Comparison of ENCODE assay signal across 11 cellular contexts in genomic region chr20:19026121-19026878, GRCh38.
DNase-seq lines count a peak whose midpoint lies in the region; ATAC-seq and TF ChIP-seq lines count a peak whose summit lies in the region.
"Had no signal": no experiment of that assay in that cellular context is flagged by ENCODE, and none has a peak within 500 bp of the region (broad histone marks: within the 10 kb centered on the region; RNA-seq: fewer than 3 reads in every experiment).

No MANE protein-coding gene starts in this region.

- no peak overlapping the region for H3K4me3 Mint-ChIP-seq in CD4-positive, alpha-beta memory T cell
- H3K4me3 Mint-ChIP-seq in WTC11 = no peak overlapping the region
- H3K4me3 Mint-ChIP-seq in CD4-positive, alpha-beta T cell = no peak overlapping the region

- no peak overlapping the region for H3K27ac ChIP-seq in CD4-positive, alpha-beta memory T cell (ENCODE audit: low read depth, low read length)
- no peak overlapping the region for H3K27ac ChIP-seq in CD4-positive, alpha-beta T cell (ENCODE audit: low read depth, low read length)
- H3K27ac ChIP-seq: HL-60 had no signal

- no peak overlapping the region for H3K4me3 ChIP-seq in CD4-positive, alpha-beta memory T cell (ENCODE audit: low read length in 2 of 2)

- no peaks in the 10 kb centered on the region for H3K36me3 Mint-ChIP-seq in CD4-positive, alpha-beta memory T cell
- no peaks in the 10 kb centered on the region for H3K36me3 Mint-ChIP-seq in WTC11
- no peaks in the 10 kb centered on the region for H3K36me3 Mint-ChIP-seq in CD4-positive, alpha-beta T cell (ENCODE audit: low read depth)

- H3K4me1 Mint-ChIP-seq in CD4-positive, alpha-beta memory T cell = no peaks in the 10 kb centered on the region
- no peaks in the 10 kb centered on the region for H3K4me1 Mint-ChIP-seq in WTC11
- no peaks in the 10 kb centered on the region for H3K4me1 Mint-ChIP-seq in CD4-positive, alpha-beta T cell (ENCODE audit: low read depth)

- POLR2A ChIA-PET in CD4-positive, alpha-beta memory T cell (lab: Charles Lee; ENCODE audit: partially characterized antibody) = no interaction called here
- POLR2A ChIA-PET in WTC11 (lab: Charles Lee) = no interaction called here
- POLR2A ChIA-PET in CD4-positive, alpha-beta T cell (lab: Charles Lee) = no interaction called here

- DNase-seq in posterior vena cava (ENCODE audit: low spot score) (peak; percentile 88), WTC11 (ENCODE audit: low spot score) (no peak)
- no peak for DNase-seq in CD4-positive, alpha-beta memory T cell
- no peak for DNase-seq in CD4-positive, alpha-beta T cell
- DNase-seq in activated CD4-positive, CD25-positive, alpha-beta regulatory T cell treated with anti-CD3 and anti-CD28 coated beads, Interleukin-2, amount 50 U/mL, for 72 hours = no peak
- DNase-seq: stimulated activated CD4-positive, alpha-beta T cell treated with anti-CD3 and anti-CD28 coated beads, Interleukin-1b, Interleukin-23, amount 100 ng/mL, for 48 hours had no signal

- H3K4me1 ChIP-seq in CD4-positive, alpha-beta memory T cell (ENCODE audit: insufficient read depth, low read length) = no peaks in the 10 kb centered on the region

- H3K9me3 Mint-ChIP-seq in CD4-positive, alpha-beta memory T cell = peaks cover 2 to 16% (median 3%) of the 10 kb centered on the region in 8 donors
- peaks cover 6% of the 10 kb centered on the region; the same call in 1 of the 2 replicates for H3K9me3 Mint-ChIP-seq in WTC11
- no peaks in the 10 kb centered on the region for H3K9me3 Mint-ChIP-seq in CD4-positive, alpha-beta T cell

- H3K36me3 ChIP-seq in CD4-positive, alpha-beta memory T cell (ENCODE audit: insufficient read depth, low read length) = no peaks in the 10 kb centered on the region

- CTCF ChIA-PET in CD4-positive, alpha-beta memory T cell (lab: Charles Lee; ENCODE audit: partially characterized antibody) = interaction anchor here (1.2 kb wide), 1 partner anchor 41 kb away, joined by 3 read pairs; no protein-coding TSS in a partner anchor
- CTCF ChIA-PET in WTC11 (lab: Charles Lee) = interaction anchor here (0.9 to 1.5 kb wide), 2 partner anchors 47 to 394 kb away, joined by 3 to 8 read pairs; no protein-coding TSS in a partner anchor
- CTCF ChIA-PET in CD4-positive, alpha-beta T cell (lab: Charles Lee) = no interaction called here

- no peaks in the 10 kb centered on the region for H3K27me3 ChIP-seq in CD4-positive, alpha-beta memory T cell (ENCODE audit: insufficient read depth, low read length)
- no peaks in the 10 kb centered on the region for H3K27me3 ChIP-seq in CD4-positive, alpha-beta T cell (ENCODE audit: control insufficient read depth, insufficient read depth, low read length)

- H3K27ac Mint-ChIP-seq in CD4-positive, alpha-beta memory T cell = no peak overlapping the region
- H3K27ac Mint-ChIP-seq in WTC11 = no peak overlapping the region
- no peak overlapping the region for H3K27ac Mint-ChIP-seq in CD4-positive, alpha-beta T cell

- ATAC-seq in GM18520 (IDR thresholded peaks at IDR 0.05; ENCODE audit: unreplicated experiment) = peak; percentile 77
- ATAC-seq in GM21529 (IDR thresholded peaks at IDR 0.05; ENCODE audit: unreplicated experiment) = peak; percentile 86
- ATAC-seq in HG03439 (IDR thresholded peaks at IDR 0.05; ENCODE audit: unreplicated experiment) = peak; percentile 82
- ATAC-seq in WTC11 = no peak
- no peak for ATAC-seq in CD4-positive, alpha-beta T cell (ENCODE audit: poor library complexity)
- ATAC-seq: SK-N-SH treated with all-trans-retinoic acid at 6 μM for 48 hours had no signal

- TF ChIP-seq CTCF in WTC11 (IDR thresholded peaks at IDR 0.05) = no peak
- no peak for TF ChIP-seq CTCF in CD4-positive, alpha-beta T cell (IDR thresholded peaks at IDR 0.05)

- no peaks in the 10 kb centered on the region for H3K9me3 ChIP-seq in CD4-positive, alpha-beta memory T cell (ENCODE audit: control insufficient read depth in 1 of 2, low read length in 2 of 2)
- H3K9me3 ChIP-seq in CD4-positive, alpha-beta T cell (ENCODE audit: control insufficient read depth, low read length) = no peaks in the 10 kb centered on the region

- peaks cover 0 to under 1% of the 10 kb centered on the region in 2 donors for H3K27me3 Mint-ChIP-seq in CD4-positive, alpha-beta memory T cell
- peaks cover 3% of the 10 kb centered on the region; the same call in 1 of the 2 replicates for H3K27me3 Mint-ChIP-seq in WTC11 (ENCODE audit: low read depth)
- H3K27me3 Mint-ChIP-seq in CD4-positive, alpha-beta T cell = peaks cover 4% of the 10 kb centered on the region

- intact Hi-C loops in posterior vena cava (cut with DNase I) = no loop called here
- intact Hi-C loops in CD4-positive, alpha-beta memory T cell (cut with micrococcal nuclease) = no loop called here
- intact Hi-C loops in CD4-positive, alpha-beta T cell (cut with DNase I, micrococcal nuclease) = no loop called here

TF ChIP-seq in WTC11, 78 proteins besides CTCF, POLR2A, EP300 and RAD21 (continues in another document):
- TF ChIP-seq NR3C1 (CRISPR knock-in tag; conservative IDR thresholded peaks at IDR 0.05; ENCODE audit: low read depth) (no peak), ZNF138 (CRISPR knock-in tag; conservative IDR thresholded peaks at IDR 0.05) (no peak), NFATC4 (CRISPR knock-in tag; IDR thresholded peaks at IDR 0.05) (no peak), SMAD3 (CRISPR knock-in tag; IDR thresholded peaks at IDR 0.05; ENCODE audit: borderline replicate concordance) (no peak), PRDM15 (CRISPR knock-in tag; IDR thresholded peaks at IDR 0.05) (no peak), SMAD4 (CRISPR knock-in tag; IDR thresholded peaks at IDR 0.05) (no peak), FOXP1 (CRISPR knock-in tag; IDR thresholded peaks at IDR 0.05; ENCODE audit: borderline replicate concordance) (no peak)
- TF ChIP-seq, protein P1, sequence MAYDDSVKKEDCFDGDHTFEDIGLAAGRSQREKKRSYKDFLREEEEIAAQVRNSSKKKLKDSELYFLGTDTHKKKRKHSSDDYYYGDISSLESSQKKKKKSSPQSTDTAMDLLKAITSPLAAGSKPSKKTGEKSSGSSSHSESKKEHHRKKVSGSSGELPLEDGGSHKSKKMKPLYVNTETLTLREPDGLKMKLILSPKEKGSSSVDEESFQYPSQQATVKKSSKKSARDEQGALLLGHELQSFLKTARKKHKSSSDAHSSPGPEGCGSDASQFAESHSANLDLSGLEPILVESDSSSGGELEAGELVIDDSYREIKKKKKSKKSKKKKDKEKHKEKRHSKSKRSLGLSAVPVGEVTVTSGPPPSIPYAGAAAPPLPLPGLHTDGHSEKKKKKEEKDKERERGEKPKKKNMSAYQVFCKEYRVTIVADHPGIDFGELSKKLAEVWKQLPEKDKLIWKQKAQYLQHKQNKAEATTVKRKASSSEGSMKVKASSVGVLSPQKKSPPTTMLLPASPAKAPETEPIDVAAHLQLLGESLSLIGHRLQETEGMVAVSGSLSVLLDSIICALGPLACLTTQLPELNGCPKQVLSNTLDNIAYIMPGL (CRISPR knock-in tag; IDR thresholded peaks at IDR 0.05) = no peak
- TF ChIP-seq, protein P2, sequence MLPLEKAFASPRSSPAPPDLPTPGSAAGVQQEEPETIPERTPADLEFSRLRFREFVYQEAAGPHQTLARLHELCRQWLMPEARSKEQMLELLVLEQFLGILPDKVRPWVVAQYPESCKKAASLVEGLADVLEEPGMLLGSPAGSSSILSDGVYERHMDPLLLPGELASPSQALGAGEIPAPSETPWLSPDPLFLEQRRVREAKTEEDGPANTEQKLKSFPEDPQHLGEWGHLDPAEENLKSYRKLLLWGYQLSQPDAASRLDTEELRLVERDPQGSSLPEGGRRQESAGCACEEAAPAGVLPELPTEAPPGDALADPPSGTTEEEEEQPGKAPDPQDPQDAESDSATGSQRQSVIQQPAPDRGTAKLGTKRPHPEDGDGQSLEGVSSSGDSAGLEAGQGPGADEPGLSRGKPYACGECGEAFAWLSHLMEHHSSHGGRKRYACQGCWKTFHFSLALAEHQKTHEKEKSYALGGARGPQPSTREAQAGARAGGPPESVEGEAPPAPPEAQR (CRISPR knock-in tag; IDR thresholded peaks at IDR 0.05) = no peak

Comparison
In these comparisons a context has a peak if more than half of its experiments do, and no peak if none do; other contexts are left out.
1. ATAC-seq: peak in GM18520 (single experiment), GM21529 (single experiment) and HG03439 (single experiment); none in WTC11 (single experiment) and CD4-positive, alpha-beta T cell (single experiment).